Comparison of ENCODE assay signal across 15 cellular contexts in the genomic region with DNA sequence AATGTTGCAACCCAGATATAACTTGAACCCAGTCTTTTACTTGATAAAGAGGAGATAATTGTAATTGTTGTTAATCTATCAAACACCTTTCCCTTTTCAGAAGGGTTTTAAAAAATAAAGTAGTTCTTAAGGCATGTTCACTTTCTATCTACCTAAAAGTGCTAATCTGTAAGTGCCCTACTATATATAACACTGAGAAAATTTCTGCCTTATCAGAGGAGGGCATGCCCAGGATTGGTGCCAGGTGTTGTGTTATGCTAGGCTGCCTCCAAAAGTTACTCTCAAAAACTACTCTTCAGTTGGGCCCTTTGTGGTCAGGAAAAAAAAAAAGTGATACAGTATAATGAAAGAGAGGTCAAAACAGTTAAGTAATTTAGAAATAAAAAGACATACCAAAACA. TPM values are rescaled to one million over a fixed set of nuclear protein-coding genes. Genes with fewer than 3 reads are reported as not detected.
A peak's percentile ranks its signal among the peaks of the same experiment; 100 is the strongest.
DNase-seq lines count a peak whose midpoint lies in the region; ATAC-seq and TF ChIP-seq lines count a peak whose summit lies in the region.
"Had no signal": no experiment of that assay in that cellular context is flagged by ENCODE, and none has a peak within 500 bp of the region (broad histone marks: within the 10 kb centered on the region; RNA-seq: fewer than 3 reads in every experiment).

No MANE protein-coding gene starts in this region.

- DNase-seq in NCI-H226: peak; percentile 3
- DNase-seq in heart right ventricle: peak; percentile 23 to 50
- DNase-seq in superior temporal gyrus (ENCODE audit: extremely low spot score): peak; percentile 64
- no peak for DNase-seq in AML-193 (lab: John Stamatoyannopoulos, UW)
- DNase-seq: activated CD4-positive, alpha-beta memory T cell treated with anti-CD3 and anti-CD28 coated beads for 36 hours; activated naive CD4-positive, alpha-beta T cell treated with anti-CD3 and anti-CD28 coated beads for 36 hours; Calu3; colonic mucosa; GM23248; mammary epithelial cell; SW 1271; uterus had no signal

- H3K27ac ChIP-seq in heart right ventricle: peak overlapping the region; percentile 81 to 90 (median 85)
- H3K27ac ChIP-seq: GM23248 had no signal

- intact Hi-C loops in heart right ventricle (cut with DNase I): no loop called here

- H3K4me1 ChIP-seq in heart right ventricle: peaks cover 8 to 93% (median 51%) of the 10 kb centered on the region in 9 donors

- H3K36me3 ChIP-seq in heart right ventricle: no peaks in the 10 kb centered on the region
- H3K36me3 ChIP-seq: colonic mucosa, uterus had no signal

- no peaks in the 10 kb centered on the region for H3K9me3 ChIP-seq in heart right ventricle
- H3K9me3 ChIP-seq: colonic mucosa, uterus had no signal

- TF ChIP-seq CTCF in heart right ventricle (IDR thresholded peaks at IDR 0.05): no peak

- no peaks in the 10 kb centered on the region for H3K27me3 ChIP-seq in heart right ventricle
- H3K27me3 ChIP-seq: colonic mucosa, uterus had no signal

- peak overlapping the region in 2 of 10 donors; percentile 34 to 47 for H3K4me3 ChIP-seq in heart right ventricle
- H3K4me3 ChIP-seq: colonic mucosa, GM23248, uterus had no signal

- peak; percentile 66 for ATAC-seq in GM18867 (IDR thresholded peaks at IDR 0.05; ENCODE audit: unreplicated experiment)
- peak in 7 of 8 donors; percentile 42 to 84 (median 73) for ATAC-seq in heart right ventricle
- ATAC-seq in SK-N-SH treated with all-trans-retinoic acid at 6 μM for 48 hours: no peak
- ATAC-seq in HG03571 (IDR thresholded peaks at IDR 0.05; ENCODE audit: unreplicated experiment): no peak

TF ChIP-seq in SK-N-SH treated with all-trans-retinoic acid at 6 μM for 48 hours, 23 proteins besides CTCF, POLR2A, EP300 and RAD21:
- TF ChIP-seq TOX (CRISPR knock-in tag; IDR thresholded peaks at IDR 0.05; ENCODE audit: borderline replicate concordance): no peak
- TF ChIP-seq RARB (CRISPR knock-in tag; IDR thresholded peaks at IDR 0.05): no peak
- TF ChIP-seq GLIS3 (CRISPR knock-in tag; IDR thresholded peaks at IDR 0.05): no peak
- TF ChIP-seq, protein P1, sequence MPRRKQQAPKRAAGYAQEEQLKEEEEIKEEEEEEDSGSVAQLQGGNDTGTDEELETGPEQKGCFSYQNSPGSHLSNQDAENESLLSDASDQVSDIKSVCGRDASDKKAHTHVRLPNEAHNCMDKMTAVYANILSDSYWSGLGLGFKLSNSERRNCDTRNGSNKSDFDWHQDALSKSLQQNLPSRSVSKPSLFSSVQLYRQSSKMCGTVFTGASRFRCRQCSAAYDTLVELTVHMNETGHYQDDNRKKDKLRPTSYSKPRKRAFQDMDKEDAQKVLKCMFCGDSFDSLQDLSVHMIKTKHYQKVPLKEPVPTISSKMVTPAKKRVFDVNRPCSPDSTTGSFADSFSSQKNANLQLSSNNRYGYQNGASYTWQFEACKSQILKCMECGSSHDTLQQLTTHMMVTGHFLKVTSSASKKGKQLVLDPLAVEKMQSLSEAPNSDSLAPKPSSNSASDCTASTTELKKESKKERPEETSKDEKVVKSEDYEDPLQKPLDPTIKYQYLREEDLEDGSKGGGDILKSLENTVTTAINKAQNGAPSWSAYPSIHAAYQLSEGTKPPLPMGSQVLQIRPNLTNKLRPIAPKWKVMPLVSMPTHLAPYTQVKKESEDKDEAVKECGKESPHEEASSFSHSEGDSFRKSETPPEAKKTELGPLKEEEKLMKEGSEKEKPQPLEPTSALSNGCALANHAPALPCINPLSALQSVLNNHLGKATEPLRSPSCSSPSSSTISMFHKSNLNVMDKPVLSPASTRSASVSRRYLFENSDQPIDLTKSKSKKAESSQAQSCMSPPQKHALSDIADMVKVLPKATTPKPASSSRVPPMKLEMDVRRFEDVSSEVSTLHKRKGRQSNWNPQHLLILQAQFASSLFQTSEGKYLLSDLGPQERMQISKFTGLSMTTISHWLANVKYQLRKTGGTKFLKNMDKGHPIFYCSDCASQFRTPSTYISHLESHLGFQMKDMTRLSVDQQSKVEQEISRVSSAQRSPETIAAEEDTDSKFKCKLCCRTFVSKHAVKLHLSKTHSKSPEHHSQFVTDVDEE (CRISPR knock-in tag; IDR thresholded peaks at IDR 0.05): no peak
- TF ChIP-seq, protein P2, sequence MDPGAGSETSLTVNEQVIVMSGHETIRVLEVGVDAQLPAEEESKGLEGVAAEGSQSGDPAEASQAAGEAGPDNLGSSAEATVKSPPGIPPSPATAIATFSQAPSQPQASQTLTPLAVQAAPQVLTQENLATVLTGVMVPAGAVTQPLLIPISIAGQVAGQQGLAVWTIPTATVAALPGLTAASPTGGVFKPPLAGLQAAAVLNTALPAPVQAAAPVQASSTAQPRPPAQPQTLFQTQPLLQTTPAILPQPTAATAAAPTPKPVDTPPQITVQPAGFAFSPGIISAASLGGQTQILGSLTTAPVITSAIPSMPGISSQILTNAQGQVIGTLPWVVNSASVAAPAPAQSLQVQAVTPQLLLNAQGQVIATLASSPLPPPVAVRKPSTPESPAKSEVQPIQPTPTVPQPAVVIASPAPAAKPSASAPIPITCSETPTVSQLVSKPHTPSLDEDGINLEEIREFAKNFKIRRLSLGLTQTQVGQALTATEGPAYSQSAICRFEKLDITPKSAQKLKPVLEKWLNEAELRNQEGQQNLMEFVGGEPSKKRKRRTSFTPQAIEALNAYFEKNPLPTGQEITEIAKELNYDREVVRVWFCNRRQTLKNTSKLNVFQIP (CRISPR knock-in tag; IDR thresholded peaks at IDR 0.05; ENCODE audit: borderline replicate concordance, low read depth): no peak
- no peak for TF ChIP-seq ZC3H10 (CRISPR knock-in tag; IDR thresholded peaks at IDR 0.05)
- TF ChIP-seq ESRRG (CRISPR knock-in tag; IDR thresholded peaks at IDR 0.05): no peak
- no peak for TF ChIP-seq CSDC2 (CRISPR knock-in tag; IDR thresholded peaks at IDR 0.05)
- no peak for TF ChIP-seq ZNF565 (CRISPR knock-in tag; conservative IDR thresholded peaks at IDR 0.05; ENCODE audit: low read depth)
- TF ChIP-seq BACH2 (CRISPR knock-in tag; IDR thresholded peaks at IDR 0.05; ENCODE audit: borderline replicate concordance): no peak
- TF ChIP-seq, protein P3, sequence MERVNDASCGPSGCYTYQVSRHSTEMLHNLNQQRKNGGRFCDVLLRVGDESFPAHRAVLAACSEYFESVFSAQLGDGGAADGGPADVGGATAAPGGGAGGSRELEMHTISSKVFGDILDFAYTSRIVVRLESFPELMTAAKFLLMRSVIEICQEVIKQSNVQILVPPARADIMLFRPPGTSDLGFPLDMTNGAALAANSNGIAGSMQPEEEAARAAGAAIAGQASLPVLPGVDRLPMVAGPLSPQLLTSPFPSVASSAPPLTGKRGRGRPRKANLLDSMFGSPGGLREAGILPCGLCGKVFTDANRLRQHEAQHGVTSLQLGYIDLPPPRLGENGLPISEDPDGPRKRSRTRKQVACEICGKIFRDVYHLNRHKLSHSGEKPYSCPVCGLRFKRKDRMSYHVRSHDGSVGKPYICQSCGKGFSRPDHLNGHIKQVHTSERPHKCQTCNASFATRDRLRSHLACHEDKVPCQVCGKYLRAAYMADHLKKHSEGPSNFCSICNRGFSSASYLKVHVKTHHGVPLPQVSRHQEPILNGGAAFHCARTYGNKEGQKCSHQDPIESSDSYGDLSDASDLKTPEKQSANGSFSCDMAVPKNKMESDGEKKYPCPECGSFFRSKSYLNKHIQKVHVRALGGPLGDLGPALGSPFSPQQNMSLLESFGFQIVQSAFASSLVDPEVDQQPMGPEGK (CRISPR knock-in tag; IDR thresholded peaks at IDR 0.05; ENCODE audit: borderline replicate concordance): no peak
- no peak for TF ChIP-seq SNAI2 (CRISPR knock-in tag; IDR thresholded peaks at IDR 0.05)
- TF ChIP-seq TCF4 (CRISPR knock-in tag; IDR thresholded peaks at IDR 0.05; ENCODE audit: borderline replicate concordance): no peak
- no peak for TF ChIP-seq ZNF70 (CRISPR knock-in tag; IDR thresholded peaks at IDR 0.05)
- TF ChIP-seq ZFP3 (CRISPR knock-in tag; IDR thresholded peaks at IDR 0.05): no peak
- no peak for TF ChIP-seq OSR1 (CRISPR knock-in tag; IDR thresholded peaks at IDR 0.05)
- TF ChIP-seq PPARA (CRISPR knock-in tag; IDR thresholded peaks at IDR 0.05; ENCODE audit: borderline replicate concordance): no peak

RNA-seq across cellular contexts. Expression of a gene that starts 36.3 kb away (rescaled TPM):
- 10 to 100 TPM; 18.1 to 28.0 (median 22.4) TPM for total RNA-seq in heart right ventricle
- polyA plus RNA-seq in heart right ventricle: 10 to 100 TPM; 10.1 to 11.0 TPM

Comparison
In these comparisons a context has a peak if more than half of its experiments do, and no peak if none do; other contexts are left out.
1. ATAC-seq: peak in GM18867 (single experiment) and heart right ventricle (7 of 8); none in SK-N-SH treated with all-trans-retinoic acid at 6 μM for 48 hours (single experiment) and HG03571 (single experiment).
2. DNase-seq: peak in NCI-H226 (single experiment), heart right ventricle (2 of 2) and superior temporal gyrus (single experiment); none in AML-193 (0 of 2).